8 cellular contexts compared by ENCODE assay signal in the genomic region with DNA sequence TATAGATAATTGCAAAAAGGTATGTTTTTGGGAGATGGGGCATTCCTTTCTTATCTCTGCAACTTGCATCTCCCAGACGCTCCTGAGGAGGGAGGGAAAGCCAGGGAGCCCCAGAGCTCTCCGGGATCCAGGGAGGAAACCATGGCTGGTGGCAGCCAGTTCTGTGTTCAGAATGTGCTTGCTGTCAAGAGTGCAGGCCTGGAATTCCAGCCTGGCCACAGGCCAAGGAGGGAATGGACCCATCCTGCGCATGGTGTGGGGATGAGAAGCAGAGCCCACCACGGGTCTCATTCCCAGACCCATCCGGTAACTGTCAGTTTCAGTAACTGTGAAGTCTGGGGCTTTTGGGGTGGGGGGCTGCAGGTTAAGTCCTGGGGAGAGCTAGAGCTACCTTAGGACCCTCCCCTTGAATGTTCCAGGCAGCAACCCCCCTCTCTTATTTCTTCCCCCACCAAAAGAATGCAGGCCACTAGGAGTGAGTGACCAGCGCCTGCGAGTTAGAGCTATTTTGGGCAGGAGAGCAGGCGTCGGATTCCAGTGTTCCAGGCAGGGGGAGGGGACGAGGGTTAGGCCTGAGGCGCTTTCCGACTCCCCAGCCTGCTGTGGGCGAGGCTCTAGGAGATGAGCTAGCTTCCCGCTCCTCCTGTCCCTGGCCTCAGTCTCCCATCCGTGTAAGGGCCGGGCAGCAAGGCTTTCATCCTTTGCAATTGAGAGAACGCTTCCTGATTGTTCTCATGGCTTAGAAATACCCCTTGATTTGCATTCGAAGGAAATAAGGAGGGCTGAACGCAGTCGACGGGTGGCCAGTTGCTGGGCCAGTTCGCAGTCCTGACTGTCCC. TPM values are rescaled to one million over a fixed set of nuclear protein-coding genes. Genes with fewer than 3 reads are reported as not detected.
DNase-seq lines count a peak whose midpoint lies in the region; ATAC-seq, FAIRE-seq and TF ChIP-seq lines count a peak whose summit lies in the region.

No MANE protein-coding gene starts in this region.

- POLR2A ChIA-PET in activated CD4-positive, alpha-beta T cell treated with anti-CD3 and anti-CD28 coated beads, Interleukin-2, amount 10 ng/mL, durations not matched to agents 7 days and 5 days (lab: Charles Lee): interaction anchor here (0.6 to 1.1 kb wide), 4 partner anchors 40 to 461 kb away, joined by 3 to 5 read pairs (median 4); partner anchors contain the start of gene NICN1

- no peak for TF ChIP-seq CTCF in NB4 (IDR thresholded peaks at IDR 0.05; ENCODE audit: low read depth, low read length)
- no peak for TF ChIP-seq CTCF in astrocyte (IDR thresholded peaks at IDR 0.05; ENCODE audit: insufficient read depth, low read depth, low read length)
- no peak for TF ChIP-seq CTCF in progenitor cell of endocrine pancreas (IDR thresholded peaks at IDR 0.05; ENCODE audit: unreplicated experiment)
- no peak for TF ChIP-seq CTCF in GM13977 (IDR thresholded peaks at IDR 0.05; ENCODE audit: extremely low read depth, insufficient read depth, missing control alignments)

- H3K4me3 ChIP-seq in NB4 (ENCODE audit: low read depth, low read length) (peak overlapping the region; percentile 65), astrocyte (ENCODE audit: insufficient read depth, low read depth, low read length) (peak overlapping the region; percentile 55), right cardiac atrium (ENCODE audit: low read length) (peak overlapping the region; percentile 37)

- peaks cover 22% of the 10 kb centered on the region for H3K4me1 Mint-ChIP-seq in activated CD4-positive, alpha-beta T cell treated with anti-CD3 and anti-CD28 coated beads, Interleukin-2, amount 10 ng/mL, durations not matched to agents 7 days and 5 days
- H3K4me1 Mint-ChIP-seq in astrocyte (ENCODE audit: low read depth, unreplicated experiment): peaks cover 23% of the 10 kb centered on the region
- H3K4me1 Mint-ChIP-seq in progenitor cell of endocrine pancreas (ENCODE audit: low read depth): peaks cover 36% of the 10 kb centered on the region

- H3K27me3 ChIP-seq in astrocyte (ENCODE audit: insufficient read depth, low read length): no peaks in the 10 kb centered on the region
- H3K27me3 ChIP-seq in right cardiac atrium (ENCODE audit: control insufficient read depth, insufficient read depth): no peaks in the 10 kb centered on the region

- H4K20me1 ChIP-seq in astrocyte (ENCODE audit: insufficient read depth, low read length): peaks cover 16% of the 10 kb centered on the region

- peak overlapping the region; percentile 85 for H3K4me3 Mint-ChIP-seq in activated CD4-positive, alpha-beta T cell treated with anti-CD3 and anti-CD28 coated beads, Interleukin-2, amount 10 ng/mL, durations not matched to agents 7 days and 5 days
- H3K4me3 Mint-ChIP-seq in astrocyte (ENCODE audit: unreplicated experiment) (peak overlapping the region; percentile 86), progenitor cell of endocrine pancreas (ENCODE audit: low read depth) (peak overlapping the region; percentile 81)

- H3K9me3 ChIP-seq in astrocyte (ENCODE audit: insufficient read depth, low read depth, low read length) (no peaks in the 10 kb centered on the region), right cardiac atrium (ENCODE audit: control insufficient read depth, low read length) (no peaks in the 10 kb centered on the region)

- no peak for TF ChIP-seq POLR2A in NB4 (IDR thresholded peaks at IDR 0.05; ENCODE audit: extremely low read depth, insufficient read length)

- no peak for DNase-seq in activated CD4-positive, alpha-beta T cell treated with anti-CD3 and anti-CD28 coated beads, Interleukin-2, amount 10 ng/mL, durations not matched to agents 7 days and 5 days
- DNase-seq in activated CD4-positive, alpha-beta T cell treated with anti-CD3 and anti-CD28 coated beads for 1 hour: no peak
- DNase-seq in NB4 (ENCODE audit: low read depth) (no peak), astrocyte (ENCODE audit: low read depth) (peak; percentile 73), right cardiac atrium (peak; percentile 83 to 92 (median 92)), progenitor cell of endocrine pancreas (ENCODE audit: low spot score, unreplicated experiment) (peak; percentile 26), GM13977 (ENCODE audit: low spot score) (no peak)
- no peak for DNase-seq in activated effector memory CD4-positive, alpha-beta T cell treated with anti-CD3 and anti-CD28 coated beads, Interleukin-2, amount 50 U/mL, for 16 hours

- peak; percentile 41 for FAIRE-seq in astrocyte (lab: Jason Lieb, UNC)

- no peaks in the 10 kb centered on the region for H3K9me3 Mint-ChIP-seq in activated CD4-positive, alpha-beta T cell treated with anti-CD3 and anti-CD28 coated beads, Interleukin-2, amount 10 ng/mL, durations not matched to agents 7 days and 5 days
- H3K9me3 Mint-ChIP-seq in astrocyte (ENCODE audit: unreplicated experiment): no peaks in the 10 kb centered on the region
- H3K9me3 Mint-ChIP-seq in progenitor cell of endocrine pancreas (ENCODE audit: low read depth): no peaks in the 10 kb centered on the region

- peak overlapping the region; percentile 72 for H2AFZ ChIP-seq in astrocyte (ENCODE audit: low read depth, low read length)

- peaks cover 12% of the 10 kb centered on the region for H3K36me3 Mint-ChIP-seq in activated CD4-positive, alpha-beta T cell treated with anti-CD3 and anti-CD28 coated beads, Interleukin-2, amount 10 ng/mL, durations not matched to agents 7 days and 5 days (ENCODE audit: low read depth)
- H3K36me3 Mint-ChIP-seq in astrocyte (ENCODE audit: low read depth, unreplicated experiment) (peaks cover 2% of the 10 kb centered on the region), progenitor cell of endocrine pancreas (ENCODE audit: insufficient read depth) (peaks cover 5% of the 10 kb centered on the region)

- in situ Hi-C loops in GM13977 (cut with MboI; ENCODE audit: low pct_unique_long_range_greater_than_20kb, low sequenced_read_pairs, unreplicated experiment): no loop called here

- intact Hi-C loops in right cardiac atrium (cut with DNase I): loop anchor here in 1 of 4 donors (10.0 kb wide), 1 partner anchor 206 kb away; the partner anchor contains the start of gene APEH

- peak overlapping the region; percentile 84 for H3K9ac ChIP-seq in astrocyte (ENCODE audit: low read length)

- CTCF ChIA-PET in activated CD4-positive, alpha-beta T cell treated with anti-CD3 and anti-CD28 coated beads, Interleukin-2, amount 10 ng/mL, durations not matched to agents 7 days and 5 days (lab: Charles Lee): interaction anchor here (0.8 to 1.6 kb wide), 6 partner anchors 10 to 349 kb away, joined by 3 to 7 read pairs (median 4); partner anchors contain the start of gene USP4

- no peaks in the 10 kb centered on the region for H3K36me3 ChIP-seq in astrocyte (ENCODE audit: insufficient read depth, low read length)

- H3K27ac Mint-ChIP-seq in activated CD4-positive, alpha-beta T cell treated with anti-CD3 and anti-CD28 coated beads, Interleukin-2, amount 10 ng/mL, durations not matched to agents 7 days and 5 days: peak overlapping the region; percentile 92
- H3K27ac Mint-ChIP-seq in astrocyte (ENCODE audit: unreplicated experiment) (peak overlapping the region; percentile 98), progenitor cell of endocrine pancreas (peak overlapping the region; percentile 99)

- H3K27me3 Mint-ChIP-seq in activated CD4-positive, alpha-beta T cell treated with anti-CD3 and anti-CD28 coated beads, Interleukin-2, amount 10 ng/mL, durations not matched to agents 7 days and 5 days: no peaks in the 10 kb centered on the region
- H3K27me3 Mint-ChIP-seq in astrocyte (ENCODE audit: low read depth, unreplicated experiment) (no peaks in the 10 kb centered on the region), progenitor cell of endocrine pancreas (no peaks in the 10 kb centered on the region)

- H3K4me1 ChIP-seq in astrocyte (ENCODE audit: insufficient read depth, low read length) (peaks cover 22% of the 10 kb centered on the region), right cardiac atrium (ENCODE audit: control insufficient read depth, insufficient read depth, low read length) (peaks cover 13% of the 10 kb centered on the region)

- peak overlapping the region; percentile 87 for H3K4me2 ChIP-seq in astrocyte (ENCODE audit: low read length)

- H3K27ac ChIP-seq in astrocyte (ENCODE audit: low read depth, low read length) (peak overlapping the region; percentile 83), right cardiac atrium (ENCODE audit: low read length) (peak overlapping the region; percentile 100)

- H3K79me2 ChIP-seq in astrocyte (ENCODE audit: insufficient read depth, low read length): peaks cover 31% of the 10 kb centered on the region

- 5% methylated on average over 22 of the region's 22 CpGs for WGBS in right cardiac atrium

- ATAC-seq in right cardiac atrium: peak; percentile 71 to 75

RNA-seq across cellular contexts. Expression of gene DAG1, which starts 0.8 kb away (rescaled TPM):
- total RNA-seq in activated CD4-positive, alpha-beta T cell treated with anti-CD3 and anti-CD28 coated beads, Interleukin-2, amount 10 ng/mL, durations not matched to agents 7 days and 5 days: 10 to 100 TPM; 15.4 to 18.1 TPM
- 64.3 and 84.3 TPM in 2 replicates for total RNA-seq in astrocyte
- total RNA-seq in right cardiac atrium: 100 to 1,000 TPM; 113 to 141 (median 121) TPM
- polyA plus RNA-seq in right cardiac atrium: 64.0 TPM
- 109 and 114 TPM in 2 replicates for total RNA-seq in progenitor cell of endocrine pancreas

RNA-seq across cellular contexts. Expression of gene NICN1, which starts 40.1 kb away (rescaled TPM):
- 10 to 100 TPM; 24.9 to 30.3 TPM for total RNA-seq in activated CD4-positive, alpha-beta T cell treated with anti-CD3 and anti-CD28 coated beads, Interleukin-2, amount 10 ng/mL, durations not matched to agents 7 days and 5 days
- 19.8 and 20.1 TPM in 2 replicates for total RNA-seq in astrocyte
- 10 to 100 TPM in 3 of 4 donors, 1 to 10 TPM in 1; 7.5 to 19.4 (median 18.4) TPM for total RNA-seq in right cardiac atrium
- polyA plus RNA-seq in right cardiac atrium: 13.3 TPM
- 23.7 and 23.8 TPM in 2 replicates for total RNA-seq in progenitor cell of endocrine pancreas

RNA-seq across cellular contexts. Expression of gene AMT, which starts 47.0 kb away (rescaled TPM):
- total RNA-seq in activated CD4-positive, alpha-beta T cell treated with anti-CD3 and anti-CD28 coated beads, Interleukin-2, amount 10 ng/mL, durations not matched to agents 7 days and 5 days: 1 to 10 TPM; 6.2 to 6.3 TPM
- total RNA-seq in astrocyte: 4.0 and 5.2 TPM in 2 replicates
- 10 to 100 TPM; 17.4 to 33.7 (median 29.6) TPM for total RNA-seq in right cardiac atrium
- 20.0 TPM for polyA plus RNA-seq in right cardiac atrium
- 29.8 and 32.8 TPM in 2 replicates for total RNA-seq in progenitor cell of endocrine pancreas

RNA-seq across cellular contexts. Expression of gene TCTA, which starts 57.0 kb away (rescaled TPM):
- 10 to 100 TPM; 23.3 to 24.8 TPM for total RNA-seq in activated CD4-positive, alpha-beta T cell treated with anti-CD3 and anti-CD28 coated beads, Interleukin-2, amount 10 ng/mL, durations not matched to agents 7 days and 5 days
- total RNA-seq in astrocyte: 14.7 and 15.3 TPM in 2 replicates
- 10 to 100 TPM; 15.5 to 21.4 (median 19.0) TPM for total RNA-seq in right cardiac atrium
- 19.4 TPM for polyA plus RNA-seq in right cardiac atrium
- 18.0 and 18.8 TPM in 2 replicates for total RNA-seq in progenitor cell of endocrine pancreas

RNA-seq across cellular contexts. Expression of gene RHOA, which starts 57.5 kb away (rescaled TPM):
- total RNA-seq in activated CD4-positive, alpha-beta T cell treated with anti-CD3 and anti-CD28 coated beads, Interleukin-2, amount 10 ng/mL, durations not matched to agents 7 days and 5 days: 100 to 1,000 TPM; 467 to 520 TPM
- total RNA-seq in astrocyte: 538 and 553 TPM in 2 replicates
- 100 to 1,000 TPM; 217 to 310 (median 265) TPM for total RNA-seq in right cardiac atrium
- 142 TPM for polyA plus RNA-seq in right cardiac atrium
- 289 and 301 TPM in 2 replicates for total RNA-seq in progenitor cell of endocrine pancreas

Comparison
In these comparisons a context has a peak if more than half of its experiments do, and no peak if none do; other contexts are left out.
1. DNase-seq: peak in astrocyte (single experiment), right cardiac atrium (3 of 3) and progenitor cell of endocrine pancreas (single experiment); none in activated CD4-positive, alpha-beta T cell treated with anti-CD3 and anti-CD28 coated beads, Interleukin-2, amount 10 ng/mL, durations not matched to agents 7 days and 5 days (single experiment), activated CD4-positive, alpha-beta T cell treated with anti-CD3 and anti-CD28 coated beads for 1 hour (single experiment), NB4 (single experiment), activated effector memory CD4-positive, alpha-beta T cell treated with anti-CD3 and anti-CD28 coated beads, Interleukin-2, amount 50 U/mL, for 16 hours (single experiment) and GM13977 (single experiment).
2. Peak in every context shown above with its lines, with median percentiles within 50 percentile points of each other: H3K27ac Mint-ChIP-seq, H3K4me3 Mint-ChIP-seq and H3K4me3 ChIP-seq.